Comparison of ENCODE assay signal across 25 cellular contexts in genomic region chr2:46094689-46095088, GRCh38.
"Had no signal": no experiment of that assay in that cellular context is flagged by ENCODE, and none has a peak within 500 bp of the region (broad histone marks: within the 10 kb centered on the region; RNA-seq: fewer than 3 reads in every experiment).

No MANE protein-coding gene starts in this region.

- H3K4me3 ChIP-seq: MG63, SJSA1, SK-N-MC had no signal

- H3K27me3 ChIP-seq: MG63, SJSA1 had no signal

- H3K27ac ChIP-seq: HL-60, SJSA1, SK-N-MC had no signal

- FAIRE-seq: HTR-8/SVneo, RCC 7860 had no signal

- DNase-seq: Karpas-422, KG1, MG63, NCI-H1092, NCI-H1105 treated with DMSO at 0.1 percent for 48 hours, NCI-H1417 treated with DMSO at 0.1 percent for 48 hours, NCI-H146, NCI-H1694 treated with DMSO at 0.1 percent for 48 hours, NCI-H1930, NCI-H2081, NCI-H2107, NCI-H226, NCI-H446, NCI-H510A, NCI-H524 treated with DMSO at 0.1 percent for 48 hours, NCI-H69, NCI-H774, Right ventricle myocardium superior, RPMI8226, SIG-M5 had no signal
